Comparison of ENCODE assay signal across 8 cellular contexts in the genomic region with DNA sequence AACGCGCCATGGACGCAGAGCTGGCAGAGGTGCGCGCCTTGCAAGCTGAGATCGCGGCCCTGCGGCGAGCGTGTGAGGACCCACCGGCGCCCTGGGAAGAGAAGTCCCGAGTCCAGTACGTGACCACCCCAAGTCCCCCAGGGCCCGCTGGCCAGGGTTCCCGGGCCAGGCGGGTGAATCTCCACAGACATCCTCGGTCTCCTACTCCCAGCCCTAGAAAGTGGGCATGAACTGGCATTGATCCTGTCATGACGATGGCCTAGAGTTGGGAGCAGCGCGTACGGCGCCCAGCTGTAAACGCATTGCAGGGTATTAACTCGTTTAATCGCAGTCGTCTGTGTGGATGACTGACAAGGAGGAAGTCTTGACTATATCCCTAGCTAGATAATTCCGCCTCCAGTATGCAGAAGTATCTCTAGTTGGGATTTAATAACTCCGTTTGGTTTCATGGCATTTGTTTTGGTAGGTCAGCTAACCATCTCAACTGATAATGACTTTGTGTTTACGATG. TPM values are rescaled to one million over a fixed set of nuclear protein-coding genes. Genes with fewer than 3 reads are reported as not detected.
A peak's percentile ranks its signal among the peaks of the same experiment; 100 is the strongest.
DNase-seq lines count a peak whose midpoint lies in the region; ATAC-seq lines count a peak whose summit lies in the region.

No MANE protein-coding gene starts in this region.

- H3K4me1 ChIP-seq in HUES64 (ENCODE audit: insufficient read depth, low read length) (0 out of 2 replicates have a peak, but pooled peaks cover 8% of the 10 kb centered on the region), iPS DF 6.9 (ENCODE audit: control insufficient read depth, insufficient read depth, low read length) (no peaks in the 10 kb centered on the region)

- H3K27me3 ChIP-seq in HUES64 (ENCODE audit: insufficient read depth, low read length) (no peaks in the 10 kb centered on the region), iPS DF 6.9 (ENCODE audit: control insufficient read depth, insufficient read depth, low read length) (no peaks in the 10 kb centered on the region)

- H3K4me3 ChIP-seq in HUES64 (ENCODE audit: low read length), result peak overlapping the region; percentile 83
- H3K4me3 ChIP-seq in iPS DF 6.9 (ENCODE audit: low read length), result peak overlapping the region; percentile 75

- no peaks in the 10 kb centered on the region for H3K9me3 ChIP-seq in HUES64 (ENCODE audit: insufficient read depth, low read depth, low read length)
- H3K9me3 ChIP-seq in iPS DF 6.9 (ENCODE audit: control insufficient read depth, insufficient read depth, low read length), result no peaks in the 10 kb centered on the region

- peaks cover 28% of the 10 kb centered on the region for H3K36me3 Mint-ChIP-seq in activated T-helper 2 cell treated with anti-CD3 and anti-CD28 coated beads, Interferon-gamma antibody, Interleukin-2, Interleukin-4, amounts not matched to agents 10 μg/mL and 5 μg/mL and 100 μg/mL, durations not matched to agents 14 hours and 24 hours and 36 hours (ENCODE audit: low read depth)
- H3K36me3 Mint-ChIP-seq in stimulated activated naive B cell treated with anti-CD40 and anti-IgM and Interleukin-4, amounts not matched to agents 10 μg/mL and 1 μg/mL and 100 μg/mL, for 72 hours, result peaks cover 8 to 18% of the 10 kb centered on the region in 2 donors

- H3K9me3 Mint-ChIP-seq in activated T-helper 2 cell treated with anti-CD3 and anti-CD28 coated beads, Interferon-gamma antibody, Interleukin-2, Interleukin-4, amounts not matched to agents 10 μg/mL and 5 μg/mL and 100 μg/mL, durations not matched to agents 14 hours and 24 hours and 36 hours, result no peaks in the 10 kb centered on the region
- H3K9me3 Mint-ChIP-seq in stimulated activated naive B cell treated with anti-CD40 and anti-IgM and Interleukin-4, amounts not matched to agents 10 μg/mL and 1 μg/mL and 100 μg/mL, for 72 hours, result no peaks in the 10 kb centered on the region

- H3K4me3 Mint-ChIP-seq in activated T-helper 2 cell treated with anti-CD3 and anti-CD28 coated beads, Interferon-gamma antibody, Interleukin-2, Interleukin-4, amounts not matched to agents 10 μg/mL and 5 μg/mL and 100 μg/mL, durations not matched to agents 14 hours and 24 hours and 36 hours (ENCODE audit: low read depth), result peak overlapping the region; percentile 92
- peak overlapping the region; percentile 98 to 100 for H3K4me3 Mint-ChIP-seq in stimulated activated naive B cell treated with anti-CD40 and anti-IgM and Interleukin-4, amounts not matched to agents 10 μg/mL and 1 μg/mL and 100 μg/mL, for 72 hours

- H3K27ac ChIP-seq in HUES64 (ENCODE audit: low read depth, low read length) (no peak overlapping the region), iPS DF 6.9 (ENCODE audit: low read length) (no peak overlapping the region)

- 4% methylated on average over 30 of the region's 30 CpGs for WGBS in HUES64
- no CpG with 5 or more reads among the region's 30 CpGs for WGBS in iPS DF 6.9 (ENCODE audit: insufficient coverage, insufficient read length)

- peaks cover 26% of the 10 kb centered on the region for H3K36me3 ChIP-seq in HUES64 (ENCODE audit: insufficient read depth, low read length)
- peaks cover 2% of the 10 kb centered on the region; the same call in 1 of the 2 replicates for H3K36me3 ChIP-seq in iPS DF 6.9 (ENCODE audit: control insufficient read depth, insufficient read depth, low read length)

- intact Hi-C loops in activated T-helper 2 cell treated with anti-CD3 and anti-CD28 coated beads, Interferon-gamma antibody, Interleukin-2, Interleukin-4, amounts not matched to agents 10 μg/mL and 5 μg/mL and 100 μg/mL, durations not matched to agents 14 hours and 24 hours and 36 hours (cut with micrococcal nuclease), result loop anchor here (1.0 to 5.0 kb wide), 4 partner anchors 33 to 344 kb away; a partner anchor contains a TSS

- DNase-seq in NCI-H2029 (lab: John Stamatoyannopoulos, UW), result peak; percentile 11
- no peak for DNase-seq in NCI-H2029 treated with DMSO at 0.1 percent for 48 hours (lab: John Stamatoyannopoulos, UW)
- no peak for DNase-seq in activated T-helper 2 cell treated with anti-CD3 and anti-CD28 coated beads, Interferon-gamma antibody, Interleukin-2, Interleukin-4, amounts not matched to agents 10 μg/mL and 5 μg/mL and 100 μg/mL, durations not matched to agents 14 hours and 24 hours and 36 hours (ENCODE audit: low spot score)
- DNase-seq in iPS DF 6.9 (ENCODE audit: low read depth, low spot score), result no peak
- no peak for DNase-seq in stimulated activated naive B cell treated with anti-CD40 and anti-IgM and Interleukin-4, amounts not matched to agents 10 μg/mL and 1 μg/mL and 100 μg/mL, for 72 hours
- DNase-seq in kidney tubule cell (ENCODE audit: low spot score), result no peak
- no peak for DNase-seq in OCI-M2 (lab: John Stamatoyannopoulos, UW; ENCODE audit: unreplicated experiment)

- peaks cover 31% of the 10 kb centered on the region for H3K4me1 Mint-ChIP-seq in activated T-helper 2 cell treated with anti-CD3 and anti-CD28 coated beads, Interferon-gamma antibody, Interleukin-2, Interleukin-4, amounts not matched to agents 10 μg/mL and 5 μg/mL and 100 μg/mL, durations not matched to agents 14 hours and 24 hours and 36 hours (ENCODE audit: low read depth)
- H3K4me1 Mint-ChIP-seq in stimulated activated naive B cell treated with anti-CD40 and anti-IgM and Interleukin-4, amounts not matched to agents 10 μg/mL and 1 μg/mL and 100 μg/mL, for 72 hours, result peaks cover 23 to 40% of the 10 kb centered on the region in 2 donors

- no peaks in the 10 kb centered on the region for H3K27me3 Mint-ChIP-seq in activated T-helper 2 cell treated with anti-CD3 and anti-CD28 coated beads, Interferon-gamma antibody, Interleukin-2, Interleukin-4, amounts not matched to agents 10 μg/mL and 5 μg/mL and 100 μg/mL, durations not matched to agents 14 hours and 24 hours and 36 hours (ENCODE audit: low read depth)
- no peaks in the 10 kb centered on the region for H3K27me3 Mint-ChIP-seq in stimulated activated naive B cell treated with anti-CD40 and anti-IgM and Interleukin-4, amounts not matched to agents 10 μg/mL and 1 μg/mL and 100 μg/mL, for 72 hours

- peak; percentile 15 to 29 for ATAC-seq in stimulated activated naive B cell treated with anti-CD40 and anti-IgM and Interleukin-4, amounts not matched to agents 10 μg/mL and 1 μg/mL and 100 μg/mL, for 72 hours (replicated peaks)

- peak overlapping the region; percentile 99 for H3K9ac ChIP-seq in HUES64 (ENCODE audit: low read depth, low read length)

- H3K27ac Mint-ChIP-seq in activated T-helper 2 cell treated with anti-CD3 and anti-CD28 coated beads, Interferon-gamma antibody, Interleukin-2, Interleukin-4, amounts not matched to agents 10 μg/mL and 5 μg/mL and 100 μg/mL, durations not matched to agents 14 hours and 24 hours and 36 hours, result peak overlapping the region; percentile 95
- H3K27ac Mint-ChIP-seq in stimulated activated naive B cell treated with anti-CD40 and anti-IgM and Interleukin-4, amounts not matched to agents 10 μg/mL and 1 μg/mL and 100 μg/mL, for 72 hours, result peak overlapping the region; percentile 100

RNA-seq across cellular contexts. Expression of a gene that starts 0.3 kb away (rescaled TPM):
- polyA plus RNA-seq in HUES64 (2013, experiment 1 of 2), result 8.4 TPM
- polyA plus RNA-seq in HUES64 (2013, experiment 2 of 2), result 11.2 TPM
- 19.2 and 21.0 TPM in 2 replicates for total RNA-seq in activated T-helper 2 cell treated with anti-CD3 and anti-CD28 coated beads, Interferon-gamma antibody, Interleukin-2, Interleukin-4, amounts not matched to agents 10 μg/mL and 5 μg/mL and 100 μg/mL, durations not matched to agents 14 hours and 24 hours and 36 hours

RNA-seq across cellular contexts. Expression of a gene that starts 0.9 kb away (rescaled TPM):
- polyA plus RNA-seq in HUES64 (2013, experiment 1 of 2), result 21.4 TPM
- polyA plus RNA-seq in HUES64 (2013, experiment 2 of 2), result 20.7 TPM
- total RNA-seq in activated T-helper 2 cell treated with anti-CD3 and anti-CD28 coated beads, Interferon-gamma antibody, Interleukin-2, Interleukin-4, amounts not matched to agents 10 μg/mL and 5 μg/mL and 100 μg/mL, durations not matched to agents 14 hours and 24 hours and 36 hours, result 73.2 and 75.5 TPM in 2 replicates

RNA-seq across cellular contexts. Expression of a gene that starts 32.5 kb away (rescaled TPM):
- polyA plus RNA-seq in HUES64 (2013, experiment 1 of 2), result 149 TPM
- 150 TPM for polyA plus RNA-seq in HUES64 (2013, experiment 2 of 2)
- total RNA-seq in activated T-helper 2 cell treated with anti-CD3 and anti-CD28 coated beads, Interferon-gamma antibody, Interleukin-2, Interleukin-4, amounts not matched to agents 10 μg/mL and 5 μg/mL and 100 μg/mL, durations not matched to agents 14 hours and 24 hours and 36 hours, result 177 and 186 TPM in 2 replicates
